In genomic region chr2:67669796-67670195, GRCh38 we compare ENCODE assay signal across 26 cellular contexts.
"Had no signal": no experiment of that assay in that cellular context is flagged by ENCODE, and none has a peak within 500 bp of the region (broad histone marks: within the 10 kb centered on the region; RNA-seq: fewer than 3 reads in every experiment).

No MANE protein-coding gene starts in this region.

- H3K4me3 ChIP-seq: heart left ventricle, left ventricle myocardium inferior, lung, pancreas, prostate gland, right lobe of liver, skin epidermis, stomach, testis, tibial artery, upper lobe of right lung had no signal

- H3K9me3 ChIP-seq: heart left ventricle, left ventricle myocardium inferior, pancreas, prostate gland, right lobe of liver, stomach, testis, tibial artery, upper lobe of right lung had no signal

- H3K27me3 ChIP-seq: heart left ventricle, pancreas, right lobe of liver, stomach, testis, tibial artery, upper lobe of right lung had no signal

- H3K4me1 ChIP-seq: pancreas, prostate gland, right lobe of liver, testis, upper lobe of right lung had no signal

- ATAC-seq: heart left ventricle; left colon; naive thymus-derived CD4-positive, alpha-beta T cell; natural killer cell treated with Interleukin-12 subunit alpha and Interleukin-12 subunit beta and Interleukin-15 and Interleukin-18, amount 100 ng/mL, for 72 hours; pancreas; right lobe of liver; stimulated activated naive B cell treated with anti-CD40 and anti-IgM and Interleukin-4, amounts not matched to agents 10 μg/mL and 1 μg/mL and 100 μg/mL, for 72 hours; stimulated activated naive CD8-positive, alpha-beta T cell treated with anti-CD3 and anti-CD28 coated beads, Interleukin-15, Interleukin-2, amounts not matched to agents 100 U/mL and 50 U/mL, for 24 hours; upper lobe of right lung had no signal

- DNase-seq: heart left ventricle; hypothalamus; immature natural killer cell; kidney; left colon; left ventricle myocardium inferior; mesendoderm; naive thymus-derived CD4-positive, alpha-beta T cell; nucleus accumbens; pancreas; posterior cingulate gyrus; right lobe of liver; stimulated activated CD4-positive, alpha-beta T cell treated with anti-CD3 and anti-CD28 coated beads, Interleukin-12 subunit alpha, Interleukin-12 subunit beta, amount 100 ng/mL, for 4 hours; stimulated activated CD4-positive, alpha-beta T cell treated with anti-CD3 and anti-CD28 coated beads, Interleukin-15, amount 100 ng/mL, for 24 hours; stimulated activated CD4-positive, alpha-beta T cell treated with anti-CD3 and anti-CD28 coated beads, Interleukin-2, amount 100 ng/mL, for 24 hours; stimulated activated CD4-positive, alpha-beta T cell treated with anti-CD3 and anti-CD28 coated beads, Interleukin-4, amount 100 ng/mL, for 1 hour; stimulated activated naive B cell treated with anti-CD40 and anti-IgM and Interleukin-4, amounts not matched to agents 10 μg/mL and 1 μg/mL and 100 μg/mL, for 72 hours; stimulated activated naive CD8-positive, alpha-beta T cell treated with anti-CD3 and anti-CD28 coated beads, Interleukin-15, Interleukin-2, amounts not matched to agents 100 U/mL and 50 U/mL, for 24 hours; stomach; testis; tibial artery; upper lobe of right lung had no signal

- H3K36me3 ChIP-seq: heart left ventricle, left ventricle myocardium inferior, pancreas, prostate gland, right lobe of liver, stomach, tibial artery, upper lobe of right lung had no signal

- H3K27ac ChIP-seq: heart left ventricle, left ventricle myocardium inferior, pancreas, prostate gland, right lobe of liver, skin epidermis, stomach, testis, tibial artery, upper lobe of right lung had no signal
